8 cellular contexts compared by ENCODE assay signal in genomic region chr1:206684478-206685255, GRCh38. TPM values are rescaled to one million over a fixed set of nuclear protein-coding genes. Genes with fewer than 3 reads are reported as not detected.
DNase-seq lines count a peak whose midpoint lies in the region; ATAC-seq and TF ChIP-seq lines count a peak whose summit lies in the region.

TSS of gene MAPKAPK2 (plus strand) at chr1:206684905. CDS start at chr1:206685230, 325 bp downstream.

- no peaks in the 10 kb centered on the region for H3K36me3 Mint-ChIP-seq in endothelial cell (ENCODE audit: low read depth, unreplicated experiment)

- peak; percentile 35 for ATAC-seq in HG03108 (IDR thresholded peaks at IDR 0.05; ENCODE audit: unreplicated experiment)

- peak within 1 kb of the TSS; percentile 89 for H3K27ac Mint-ChIP-seq in endothelial cell (ENCODE audit: unreplicated experiment)

- DNase-seq in NCI-H1417 (lab: John Stamatoyannopoulos, UW) (peak; percentile 73 to 85 (median 77)), NCI-H1417 treated with DMSO at 0.1 percent for 48 hours (lab: John Stamatoyannopoulos, UW) (no peak), NOMO-1 treated with DMSO at 0.1 percent for 48 hours (lab: John Stamatoyannopoulos, UW; ENCODE audit: unreplicated experiment) (peak; percentile 55), endothelial cell (ENCODE audit: low spot score) (peak; percentile 74), middle frontal gyrus (ENCODE audit: extremely low spot score, low spot score) (peak; percentile 25)
- peak; percentile 75 for DNase-seq in activated CD8-positive, alpha-beta memory T cell treated with anti-CD3 and anti-CD28 coated beads, Interleukin-2, amount 50 U/mL, for 4 hours
- DNase-seq in stimulated activated CD8-positive, alpha-beta memory T cell treated with anti-CD3 and anti-CD28 coated beads, Interleukin-15, amount 100 ng/mL, for 48 hours (ENCODE audit: low read depth in 2 of 2), result peak; percentile 68

- TF ChIP-seq CTCF in endothelial cell (IDR thresholded peaks at IDR 0.05; ENCODE audit: unreplicated experiment), result no peak

- H3K9me3 Mint-ChIP-seq in endothelial cell (ENCODE audit: unreplicated experiment), result no peaks in the 10 kb centered on the region

- H3K27me3 Mint-ChIP-seq in endothelial cell (ENCODE audit: unreplicated experiment), result peaks cover 19% of the 10 kb centered on the region

- H3K4me1 Mint-ChIP-seq in endothelial cell (ENCODE audit: unreplicated experiment), result peaks cover 29% of the 10 kb centered on the region

- H3K4me3 Mint-ChIP-seq in endothelial cell (ENCODE audit: unreplicated experiment), result peak within 1 kb of the TSS; percentile 96

RNA-seq across cellular contexts. Expression of gene MAPKAPK2, which starts in this region (rescaled TPM):
- 109 TPM for total RNA-seq in endothelial cell (ENCODE audit: unreplicated experiment)
